18 cellular contexts compared by ENCODE assay signal in genomic region chr3:160618878-160619277, GRCh38. TPM values are rescaled to one million over a fixed set of nuclear protein-coding genes. Genes with fewer than 3 reads are reported as not detected.
DNase-seq lines count a peak whose midpoint lies in the region; ATAC-seq, FAIRE-seq and TF ChIP-seq lines count a peak whose summit lies in the region.
"Had no signal": no experiment of that assay in that cellular context is flagged by ENCODE, and none has a peak within 500 bp of the region (broad histone marks: within the 10 kb centered on the region; RNA-seq: fewer than 3 reads in every experiment).

No MANE protein-coding gene starts in this region.

- in situ Hi-C loops in mammary epithelial cell (cut with MboI; ENCODE audit: low sequenced_read_pairs in 2 of 2) = no loop called here

- no peak overlapping the region for H3K4me3 Mint-ChIP-seq in nephron
- no peak overlapping the region for H3K4me3 Mint-ChIP-seq in stimulated activated naive B cell treated with anti-CD40 and anti-IgM and Interleukin-4, amounts not matched to agents 10 μg/mL and 1 μg/mL and 100 μg/mL, for 72 hours
- H3K4me3 Mint-ChIP-seq: CD8-positive, alpha-beta T cell had no signal

- DNase-seq in PC-3 (peak; percentile 57), endothelial cell of umbilical vein (ENCODE audit: low read depth, low spot score) (no peak), NCI-H2107 treated with DMSO at 0.1 percent for 48 hours (lab: John Stamatoyannopoulos, UW; ENCODE audit: unreplicated experiment) (no peak), mammary epithelial cell (no peak), NCI-H1417 (lab: John Stamatoyannopoulos, UW) (no peak)
- DNase-seq in stimulated activated naive B cell treated with anti-CD40 and anti-IgM and Interleukin-4, amounts not matched to agents 10 μg/mL and 1 μg/mL and 100 μg/mL, for 72 hours = no peak
- DNase-seq: BE2C; CD8-positive, alpha-beta T cell; DMS 273 treated with DMSO at 0.1 percent for 48 hours; EL; Kasumi-1; NCI-H1436 treated with DMSO at 0.1 percent for 48 hours; NCI-H2081; NCI-H524 treated with DMSO at 0.1 percent for 48 hours; OCI-M1 had no signal

- dilution Hi-C loops in endothelial cell of umbilical vein (cut with MboI; ENCODE audit: extremely low pct_ligation_motif_present, low sequenced_read_pairs) (no loop called here), mammary epithelial cell (cut with HindIII; ENCODE audit: low sequenced_read_pairs) (no loop called here)

- intact Hi-C loops in PC-3 (cut with micrococcal nuclease) = no loop called here
- intact Hi-C loops in endothelial cell of umbilical vein (cut with micrococcal nuclease) = no loop called here
- intact Hi-C loops in mammary epithelial cell (cut with micrococcal nuclease) = no loop called here

- no peak for ATAC-seq in PC-3
- ATAC-seq in stimulated activated naive B cell treated with anti-CD40 and anti-IgM and Interleukin-4, amounts not matched to agents 10 μg/mL and 1 μg/mL and 100 μg/mL, for 72 hours (replicated peaks) = no peak
- ATAC-seq: CD8-positive, alpha-beta T cell had no signal

- H3K4me1 Mint-ChIP-seq in nephron = peaks cover 13% of the 10 kb centered on the region
- peaks cover 0 to 1% of the 10 kb centered on the region in 2 donors for H3K4me1 Mint-ChIP-seq in stimulated activated naive B cell treated with anti-CD40 and anti-IgM and Interleukin-4, amounts not matched to agents 10 μg/mL and 1 μg/mL and 100 μg/mL, for 72 hours

- H3K9me3 ChIP-seq in PC-3 (ENCODE audit: low read length) (no peaks in the 10 kb centered on the region), endothelial cell of umbilical vein (replicated peaks; ENCODE audit: control insufficient read depth, insufficient read depth, low read length) (no peaks in the 10 kb centered on the region), mammary epithelial cell (replicated peaks; ENCODE audit: insufficient read depth, low read length) (no peaks in the 10 kb centered on the region)
- H3K9me3 ChIP-seq: BE2C had no signal

- H3K9me2 ChIP-seq in PC-3 (replicated peaks; ENCODE audit: low read length) = no peaks in the 10 kb centered on the region

- H3K27me3 ChIP-seq in PC-3 (ENCODE audit: low read length) = no peaks in the 10 kb centered on the region
- H3K27me3 ChIP-seq in endothelial cell of umbilical vein (ENCODE audit: control insufficient read depth in 2 of 2, insufficient read depth in 2 of 2, low read length in 2 of 2) = peaks cover 3 to 10% of the 10 kb centered on the region in 2 experiments
- H3K27me3 ChIP-seq in mammary epithelial cell (ENCODE audit: insufficient read depth, low read length) = no peaks in the 10 kb centered on the region
- H3K27me3 ChIP-seq: BE2C had no signal

- FAIRE-seq in endothelial cell of umbilical vein (lab: Jason Lieb, UNC) = peak; percentile 48
- FAIRE-seq: H54 had no signal

- H3K4me1 ChIP-seq in PC-3 (ENCODE audit: insufficient read depth, low read length) = peaks cover 48% of the 10 kb centered on the region
- H3K4me1 ChIP-seq in endothelial cell of umbilical vein (ENCODE audit: control insufficient read depth, extremely low read depth, insufficient read depth, low read length) = no peaks in the 10 kb centered on the region
- H3K4me1 ChIP-seq in mammary epithelial cell (ENCODE audit: insufficient read depth, low read length) = peaks cover 19% of the 10 kb centered on the region

- no peak for TF ChIP-seq POLR2A in endothelial cell of umbilical vein (IDR thresholded peaks at IDR 0.05; ENCODE audit: low read depth, low read length)

- peak overlapping the region; percentile 28; the same call in 1 of the 2 replicates for H3K9ac ChIP-seq in PC-3 (ENCODE audit: low read length)
- H3K9ac ChIP-seq in endothelial cell of umbilical vein (replicated peaks; ENCODE audit: extremely low read depth, insufficient read depth, low read length) = no peak overlapping the region
- no peak overlapping the region for H3K9ac ChIP-seq in mammary epithelial cell (ENCODE audit: insufficient read depth, low read length)

- BruUV-seq in PC-3 (replicated peaks; lab: Mats Ljungman, UMichigan) (no TSS peak), endothelial cell of umbilical vein (replicated peaks; lab: Mats Ljungman, UMichigan) (no TSS peak), mammary epithelial cell (replicated peaks; lab: Mats Ljungman, UMichigan) (no TSS peak)

- TF ChIP-seq CTCF in PC-3 (conservative IDR thresholded peaks at IDR 0.05; ENCODE audit: low read depth, low read length) = no peak
- TF ChIP-seq CTCF in endothelial cell of umbilical vein (IDR thresholded peaks at IDR 0.05; ENCODE audit: extremely low read depth in 1 of 2, insufficient read depth in 1 of 2, low read depth in 1 of 2, low read length in 2 of 2) = no peak
- TF ChIP-seq CTCF in nephron (IDR thresholded peaks at IDR 0.05; ENCODE audit: unreplicated experiment in 3 of 3) = no peak
- no peak for TF ChIP-seq CTCF in mammary epithelial cell (conservative IDR thresholded peaks at IDR 0.05 in 1 of 2, IDR thresholded peaks at IDR 0.05 in 1 of 2; ENCODE audit: extremely low read depth in 1 of 2, insufficient read depth in 1 of 2, low read depth in 1 of 2, low read length in 2 of 2)

- H2AFZ ChIP-seq in PC-3 (ENCODE audit: low read length) (peak overlapping the region; percentile 36), endothelial cell of umbilical vein (ENCODE audit: low read depth, low read length) (no peak overlapping the region), mammary epithelial cell (ENCODE audit: low read depth, low read length) (no peak overlapping the region)

- H3K79me2 ChIP-seq in PC-3 (ENCODE audit: low read length) (no peaks in the 10 kb centered on the region), endothelial cell of umbilical vein (ENCODE audit: control insufficient read depth, insufficient read depth, low read length) (no peaks in the 10 kb centered on the region), mammary epithelial cell (ENCODE audit: insufficient read depth, low read length) (no peaks in the 10 kb centered on the region)

- POLR2A ChIA-PET in PC-3 (lab: Charles Lee; ENCODE audit: unreplicated experiment) (no interaction called here), endothelial cell of umbilical vein (lab: Charles Lee) (no interaction called here)

- no peaks in the 10 kb centered on the region for H4K20me1 ChIP-seq in PC-3 (ENCODE audit: low read length)
- no peaks in the 10 kb centered on the region for H4K20me1 ChIP-seq in endothelial cell of umbilical vein (replicated peaks; ENCODE audit: control insufficient read depth, extremely low read depth, insufficient read depth, low read length)
- H4K20me1 ChIP-seq in mammary epithelial cell (ENCODE audit: insufficient read depth, low read length) = no peaks in the 10 kb centered on the region

- H3K36me3 Mint-ChIP-seq in nephron (ENCODE audit: low read depth) = no peaks in the 10 kb centered on the region
- no peaks in the 10 kb centered on the region for H3K36me3 Mint-ChIP-seq in stimulated activated naive B cell treated with anti-CD40 and anti-IgM and Interleukin-4, amounts not matched to agents 10 μg/mL and 1 μg/mL and 100 μg/mL, for 72 hours
- H3K36me3 Mint-ChIP-seq: CD8-positive, alpha-beta T cell had no signal

- no peaks in the 10 kb centered on the region for H3F3A ChIP-seq in PC-3 (ENCODE audit: low read length, unreplicated experiment)

- CTCF ChIA-PET in PC-3 (lab: Charles Lee) = no interaction called here
- CTCF ChIA-PET in endothelial cell of umbilical vein (lab: Charles Lee) = no interaction called here
- CTCF ChIA-PET in mammary epithelial cell (lab: Charles Lee; ENCODE audit: low non-redundant PET) = no interaction called here

- H3K4me3 ChIP-seq in PC-3 (ENCODE audit: low read length) = peak overlapping the region; percentile 44
- H3K4me3 ChIP-seq in endothelial cell of umbilical vein (replicated peaks in 1 of 3; ENCODE audit: insufficient read depth in 1 of 3, low read depth in 1 of 3, low read length in 3 of 3) = no peak overlapping the region
- H3K4me3 ChIP-seq in mammary epithelial cell (replicated peaks in 1 of 3; ENCODE audit: insufficient read depth in 1 of 3, low read depth in 2 of 3, low read length in 3 of 3) = no peak overlapping the region

- no peaks in the 10 kb centered on the region for H3K9me3 Mint-ChIP-seq in nephron
- no peaks in the 10 kb centered on the region for H3K9me3 Mint-ChIP-seq in stimulated activated naive B cell treated with anti-CD40 and anti-IgM and Interleukin-4, amounts not matched to agents 10 μg/mL and 1 μg/mL and 100 μg/mL, for 72 hours
- H3K9me3 Mint-ChIP-seq: CD8-positive, alpha-beta T cell had no signal

- H3K27ac ChIP-seq in PC-3 (ENCODE audit: low read length) (peak overlapping the region; percentile 71), endothelial cell of umbilical vein (ENCODE audit: insufficient read depth, low read depth, low read length) (no peak overlapping the region), mammary epithelial cell (ENCODE audit: insufficient read depth, low read depth, low read length) (no peak overlapping the region)

- WGBS in mammary epithelial cell (ENCODE audit: low coverage, missing lambda C conversion rate) = 14% methylated on average over 3 of the region's 3 CpGs

- H3K4me2 ChIP-seq in PC-3 (ENCODE audit: low read length) (peak overlapping the region; percentile 76), endothelial cell of umbilical vein (ENCODE audit: insufficient read depth, low read length) (no peak overlapping the region), mammary epithelial cell (ENCODE audit: insufficient read depth, low read depth, low read length) (no peak overlapping the region)

- H3K36me3 ChIP-seq in PC-3 (ENCODE audit: low read depth, low read length) = no peaks in the 10 kb centered on the region
- H3K36me3 ChIP-seq in endothelial cell of umbilical vein (ENCODE audit: control insufficient read depth in 2 of 2, extremely low read depth in 1 of 2, insufficient read depth in 2 of 2, low read length in 2 of 2) = no peaks in the 10 kb centered on the region
- no peaks in the 10 kb centered on the region for H3K36me3 ChIP-seq in mammary epithelial cell (ENCODE audit: insufficient read depth, low read length)
- H3K36me3 ChIP-seq: BE2C had no signal

- H3K27ac Mint-ChIP-seq in nephron = peak overlapping the region in 2 of 3 experiments; percentile 3 to 64
- no peak overlapping the region for H3K27ac Mint-ChIP-seq in stimulated activated naive B cell treated with anti-CD40 and anti-IgM and Interleukin-4, amounts not matched to agents 10 μg/mL and 1 μg/mL and 100 μg/mL, for 72 hours
- H3K27ac Mint-ChIP-seq: CD8-positive, alpha-beta T cell had no signal

- no peaks in the 10 kb centered on the region for H3K9me1 ChIP-seq in endothelial cell of umbilical vein (replicated peaks; ENCODE audit: control insufficient read depth, extremely low read depth, insufficient read depth, low read length)

- peaks cover 5% of the 10 kb centered on the region for H3K27me3 Mint-ChIP-seq in nephron (ENCODE audit: low read depth)
- H3K27me3 Mint-ChIP-seq in stimulated activated naive B cell treated with anti-CD40 and anti-IgM and Interleukin-4, amounts not matched to agents 10 μg/mL and 1 μg/mL and 100 μg/mL, for 72 hours = peaks cover 12 to 18% of the 10 kb centered on the region in 2 donors

RNA-seq across cellular contexts. Expression of gene KPNA4, which starts 53.5 kb away (rescaled TPM):
- total RNA-seq in PC-3 (2014; rRNA removed) (31.5 and 33.7 TPM in 2 replicates), endothelial cell of umbilical vein (70.1 and 80.7 TPM in 2 replicates), mammary epithelial cell (100 to 1,000 TPM in 1 of 2 donors, 10 to 100 TPM in 1; 54.0 to 104 TPM)
- polyA plus RNA-seq in endothelial cell of umbilical vein (10.7 and 12.2 TPM in 2 replicates), mammary epithelial cell (22.2 TPM)
- 15.5 and 17.4 TPM in 2 replicates for polyA plus RNA-seq in endothelial cell of umbilical vein (2011; cell fraction: cytosol; rRNA removed)
- 19.0 and 21.6 TPM in 2 replicates for polyA plus RNA-seq in endothelial cell of umbilical vein (2011; cell fraction: nucleus; rRNA removed)
- polyA plus RNA-seq in endothelial cell of umbilical vein (2012) = 26.4 and 37.3 TPM in 2 replicates
- polyA minus RNA-seq in endothelial cell of umbilical vein (45.3 and 47.8 TPM in 2 replicates), mammary epithelial cell (40.3 TPM)
- 77.8 TPM for polyA minus RNA-seq in endothelial cell of umbilical vein (2011; cell fraction: cytosol; rRNA and poly(A)+ RNA removed)
- polyA minus RNA-seq in endothelial cell of umbilical vein (2011; cell fraction: nucleus; rRNA and poly(A)+ RNA removed) = 75.7 and 103 TPM in 2 replicates

RNA-seq across cellular contexts. Expression of gene ARL14, which starts 58.1 kb away (rescaled TPM):
- total RNA-seq in PC-3 (2014; rRNA removed) (3.9 and 4.2 TPM in 2 replicates), endothelial cell of umbilical vein (not detected in 2 replicates), mammary epithelial cell (under 1 TPM; 0.17 to 0.31 TPM)
- polyA plus RNA-seq in endothelial cell of umbilical vein (not detected in 2 replicates), mammary epithelial cell (0.29 TPM)
- 0.05 and 0.13 TPM in 2 replicates for polyA plus RNA-seq in endothelial cell of umbilical vein (2011; cell fraction: cytosol; rRNA removed)
- 0.14 and 0.16 TPM in 2 replicates for polyA plus RNA-seq in endothelial cell of umbilical vein (2011; cell fraction: nucleus; rRNA removed)
- not detected in 2 replicates for polyA plus RNA-seq in endothelial cell of umbilical vein (2012)
- polyA minus RNA-seq in endothelial cell of umbilical vein (not detected in 2 replicates), mammary epithelial cell (not detected)
- polyA minus RNA-seq in endothelial cell of umbilical vein (2011; cell fraction: cytosol; rRNA and poly(A)+ RNA removed) = not detected
- not detected in 2 replicates for polyA minus RNA-seq in endothelial cell of umbilical vein (2011; cell fraction: nucleus; rRNA and poly(A)+ RNA removed)
- total RNA-seq: CD8-positive, alpha-beta T cell had no signal
- polyA plus RNA-seq: AG04450 had no signal
